24 cellular contexts compared by ENCODE assay signal in genomic region chr2:167859676-167860075, GRCh38.
"Had no signal": no experiment of that assay in that cellular context is flagged by ENCODE, and none has a peak within 500 bp of the region (broad histone marks: within the 10 kb centered on the region; RNA-seq: fewer than 3 reads in every experiment).

No MANE protein-coding gene starts in this region.

- ATAC-seq: Panc1, PC-3, T-cell had no signal

- H3K9me3 Mint-ChIP-seq: T-cell; T-helper 1 cell treated with Interleukin-12 subunit alpha and Interleukin-12 subunit beta and Interleukin-4 antibody, amounts not matched to agents 30 μg/mL and 1 μg/mL, for 36 hours had no signal

- H3K9ac ChIP-seq: SK-N-SH had no signal

- H3K9me3 ChIP-seq: MG63, SK-N-SH had no signal

- H3K27me3 ChIP-seq: MG63 had no signal

- H3K4me3 ChIP-seq: MG63 had no signal

- DNase-seq: IMR-90, Karpas-422, KG1, MG63, NCI-H1092, NCI-H1105 treated with DMSO at 0.1 percent for 48 hours, NCI-H1417 treated with DMSO at 0.1 percent for 48 hours, NCI-H146, NCI-H1694 treated with DMSO at 0.1 percent for 48 hours, NCI-H1930, NCI-H2081, NCI-H2107, NCI-H2227 treated with DMSO at 0.1 percent for 48 hours, NCI-H524, NCI-H526 treated with DMSO at 0.1 percent for 48 hours, NCI-H774, PC-3, SHP77, SK-N-SH, SW 1271, T-cell had no signal

- H3K4me3 Mint-ChIP-seq: T-cell; T-helper 1 cell treated with Interleukin-12 subunit alpha and Interleukin-12 subunit beta and Interleukin-4 antibody, amounts not matched to agents 30 μg/mL and 1 μg/mL, for 36 hours had no signal

- H3K27ac ChIP-seq: RWPE1 had no signal

- H3K27ac Mint-ChIP-seq: T-cell; T-helper 1 cell treated with Interleukin-12 subunit alpha and Interleukin-12 subunit beta and Interleukin-4 antibody, amounts not matched to agents 30 μg/mL and 1 μg/mL, for 36 hours had no signal

- H3K36me3 Mint-ChIP-seq: T-cell had no signal

- H3K4me2 ChIP-seq: SK-N-SH had no signal

- H3K36me3 ChIP-seq: MG63 had no signal

- H3K4me1 Mint-ChIP-seq: T-cell had no signal
